26 cellular contexts compared by ENCODE assay signal in the genomic region with DNA sequence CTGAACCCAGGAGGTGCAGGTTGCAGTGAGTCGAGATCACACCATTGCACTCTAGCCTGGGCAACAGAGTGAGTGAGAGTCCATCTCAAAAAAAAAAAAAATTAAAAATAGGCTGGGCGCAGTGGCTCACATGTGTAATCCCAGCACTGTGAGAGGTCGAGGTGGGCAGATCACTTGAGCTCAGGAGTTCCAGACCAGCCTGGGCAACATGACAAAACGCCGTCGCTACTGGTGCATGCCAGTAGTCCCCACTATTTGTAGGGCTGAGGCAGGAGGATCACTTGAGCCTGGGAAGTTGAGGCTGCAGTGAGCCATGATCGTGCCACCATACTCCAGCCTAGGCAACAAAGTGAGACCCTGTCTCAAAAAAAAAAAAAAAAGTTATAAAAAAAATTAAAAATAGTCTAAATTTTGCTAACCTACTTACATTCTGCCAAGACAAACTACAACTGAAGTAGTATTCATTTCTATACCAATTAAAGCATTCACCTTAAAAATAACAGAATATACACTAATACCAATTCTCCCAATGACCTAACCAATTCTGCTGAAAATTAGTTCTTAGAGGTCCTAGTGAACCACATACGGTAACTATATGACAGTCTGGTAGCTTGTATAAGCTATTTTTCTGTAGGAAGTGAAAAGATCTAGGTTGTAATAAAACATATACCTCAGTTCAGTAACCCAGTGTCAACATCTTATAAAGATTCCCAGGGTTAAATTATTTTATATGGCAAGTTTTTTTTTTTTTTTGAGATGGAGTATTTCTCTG. TPM values are rescaled to one million over a fixed set of nuclear protein-coding genes. Genes with fewer than 3 reads are reported as not detected.
DNase-seq lines count a peak whose midpoint lies in the region; ATAC-seq lines count a peak whose summit lies in the region.
"Had no signal": no experiment of that assay in that cellular context is flagged by ENCODE, and none has a peak within 500 bp of the region (broad histone marks: within the 10 kb centered on the region; RNA-seq: fewer than 3 reads in every experiment).

No MANE protein-coding gene starts in this region.

- H3K27ac Mint-ChIP-seq in activated T-helper 17 cell treated with anti-CD3 and anti-CD28 coated beads, Interleukin-2, amount 50 U/mL, for 72 hours, result peak overlapping the region; percentile 36
- H3K27ac Mint-ChIP-seq in stimulated activated naive CD8-positive, alpha-beta T cell treated with anti-CD3 and anti-CD28 coated beads, Interleukin-15, amount 100 ng/mL, for 72 hours, result peak overlapping the region in 1 of 2 donors; percentile 25
- H3K27ac Mint-ChIP-seq: activated naive CD8-positive, alpha-beta T cell treated with anti-CD3 and anti-CD28 coated beads, Interleukin-2, amount 10 ng/mL, durations not matched to agents 7 days and 5 days; mesothelial cell of epicardium; nephron had no signal

- H3K9me3 ChIP-seq in right cardiac atrium (ENCODE audit: control insufficient read depth, low read length), result no peaks in the 10 kb centered on the region
- H3K9me3 ChIP-seq: right lobe of liver, transverse colon had no signal

- H3K27me3 Mint-ChIP-seq in activated T-helper 17 cell treated with anti-CD3 and anti-CD28 coated beads, Interleukin-2, amount 50 U/mL, for 72 hours, result no peaks in the 10 kb centered on the region
- H3K27me3 Mint-ChIP-seq in stimulated activated naive CD8-positive, alpha-beta T cell treated with anti-CD3 and anti-CD28 coated beads, Interleukin-15, amount 100 ng/mL, for 72 hours, result no peaks in the 10 kb centered on the region
- H3K27me3 Mint-ChIP-seq: activated naive CD8-positive, alpha-beta T cell treated with anti-CD3 and anti-CD28 coated beads, Interleukin-2, amount 10 ng/mL, durations not matched to agents 7 days and 5 days had no signal

- no peaks in the 10 kb centered on the region for H3K27me3 ChIP-seq in right cardiac atrium (ENCODE audit: control insufficient read depth, insufficient read depth)
- H3K27me3 ChIP-seq: right lobe of liver, transverse colon had no signal

- WGBS in right cardiac atrium, result 58% methylated on average over 8 of the region's 8 CpGs

- peaks cover 7% of the 10 kb centered on the region for H3K4me1 ChIP-seq in right cardiac atrium (ENCODE audit: control insufficient read depth, insufficient read depth, low read length)
- H3K4me1 ChIP-seq: parathyroid adenoma had no signal

- H3K4me3 Mint-ChIP-seq in activated T-helper 17 cell treated with anti-CD3 and anti-CD28 coated beads, Interleukin-2, amount 50 U/mL, for 72 hours, result peak overlapping the region; percentile 55
- peak overlapping the region; percentile 8 to 60 for H3K4me3 Mint-ChIP-seq in stimulated activated naive CD8-positive, alpha-beta T cell treated with anti-CD3 and anti-CD28 coated beads, Interleukin-15, amount 100 ng/mL, for 72 hours
- H3K4me3 Mint-ChIP-seq: mesothelial cell of epicardium, nephron had no signal

- no peaks in the 10 kb centered on the region for H3K9me3 Mint-ChIP-seq in activated T-helper 17 cell treated with anti-CD3 and anti-CD28 coated beads, Interleukin-2, amount 50 U/mL, for 72 hours
- no peaks in the 10 kb centered on the region for H3K9me3 Mint-ChIP-seq in stimulated activated naive CD8-positive, alpha-beta T cell treated with anti-CD3 and anti-CD28 coated beads, Interleukin-15, amount 100 ng/mL, for 72 hours
- H3K9me3 Mint-ChIP-seq: activated naive CD8-positive, alpha-beta T cell treated with anti-CD3 and anti-CD28 coated beads, Interleukin-2, amount 10 ng/mL, durations not matched to agents 7 days and 5 days; mesothelial cell of epicardium; nephron had no signal

- DNase-seq in Right ventricle myocardium superior (peak; percentile 70), cardiac septum (ENCODE audit: low spot score) (no peak), right cardiac atrium (peak; percentile 39 to 79 (median 68)), HuH-7 (ENCODE audit: low spot score) (no peak), NCI-H526 treated with DMSO at 0.1 percent for 48 hours (lab: John Stamatoyannopoulos, UW) (no peak), dedifferentiated amniotic fluid mesenchymal stem cell (ENCODE audit: extremely low spot score) (no peak)
- DNase-seq in stimulated activated naive CD8-positive, alpha-beta T cell treated with anti-CD3 and anti-CD28 coated beads, Interleukin-15, amount 100 ng/mL, for 72 hours, result no peak
- DNase-seq: activated CD4-positive, alpha-beta T cell treated with anti-CD3 and anti-CD28 coated beads, Interleukin-2, amount 50 U/mL, for 4 hours; activated naive CD8-positive, alpha-beta T cell treated with anti-CD3 and anti-CD28 coated beads, Interleukin-2, amount 10 ng/mL, durations not matched to agents 7 days and 5 days; cerebellar nuclear complex; head of caudate nucleus; Kasumi-1; NCI-H187; NCI-H526; right lobe of liver; stimulated activated CD4-positive, alpha-beta T cell treated with anti-CD3 and anti-CD28 coated beads, Interleukin-12 subunit alpha, Interleukin-12 subunit beta, amount 100 ng/mL, for 4 hours; stimulated activated CD4-positive, alpha-beta T cell treated with anti-CD3 and anti-CD28 coated beads, Interleukin-4, amount 100 ng/mL, for 4 hours; T-helper 2 cell; transverse colon had no signal

- ATAC-seq in Right ventricle myocardium superior (ENCODE audit: poor library complexity), result peak; percentile 69
- no peak for ATAC-seq in activated T-helper 17 cell treated with anti-CD3 and anti-CD28 coated beads, Interleukin-2, amount 50 U/mL, for 72 hours (replicated peaks)
- ATAC-seq in right cardiac atrium, result peak; percentile 52 to 54
- ATAC-seq in stimulated activated naive CD8-positive, alpha-beta T cell treated with anti-CD3 and anti-CD28 coated beads, Interleukin-15, amount 100 ng/mL, for 72 hours, result peak; percentile 47
- ATAC-seq: HCT116, right lobe of liver had no signal

- peaks cover 15% of the 10 kb centered on the region for H3K4me1 Mint-ChIP-seq in activated T-helper 17 cell treated with anti-CD3 and anti-CD28 coated beads, Interleukin-2, amount 50 U/mL, for 72 hours
- peaks cover 50% of the 10 kb centered on the region for H3K4me1 Mint-ChIP-seq in stimulated activated naive CD8-positive, alpha-beta T cell treated with anti-CD3 and anti-CD28 coated beads, Interleukin-15, amount 100 ng/mL, for 72 hours

- no peak overlapping the region for H3K27ac ChIP-seq in right cardiac atrium (ENCODE audit: low read length)
- H3K27ac ChIP-seq: epithelial cell of prostate, parathyroid adenoma, right lobe of liver, SK-N-MC had no signal

- intact Hi-C loops in Right ventricle myocardium superior (cut with DNase I) (no loop called here), cardiac septum (cut with DNase I) (no loop called here), right cardiac atrium (cut with DNase I) (loop anchor here in 1 of 4 donors (10.0 kb wide), 1 partner anchor 89 kb away; no protein-coding TSS in a partner anchor)

- peaks cover 100% of the 10 kb centered on the region for H3K36me3 Mint-ChIP-seq in activated T-helper 17 cell treated with anti-CD3 and anti-CD28 coated beads, Interleukin-2, amount 50 U/mL, for 72 hours (ENCODE audit: low read depth)

- H3K4me3 ChIP-seq in right cardiac atrium (ENCODE audit: low read length), result no peak overlapping the region
- H3K4me3 ChIP-seq: right lobe of liver, SK-N-MC, transverse colon had no signal

RNA-seq across cellular contexts. Expression of a gene that starts 7.1 kb away (rescaled TPM):
- total RNA-seq in Right ventricle myocardium superior (117 TPM), cardiac septum (118 TPM), right cardiac atrium (100 to 1,000 TPM; 126 to 149 (median 139) TPM)
- total RNA-seq in activated T-helper 17 cell treated with anti-CD3 and anti-CD28 coated beads, Interleukin-2, amount 50 U/mL, for 72 hours, result 100 to 1,000 TPM; 149 to 209 TPM
- 38.0 TPM for polyA plus RNA-seq in right cardiac atrium

Comparison
In these comparisons a context has a peak if more than half of its experiments do, and no peak if none do; other contexts are left out.
1. DNase-seq: peak in Right ventricle myocardium superior (single experiment) and right cardiac atrium (3 of 3); none in cardiac septum (single experiment), stimulated activated naive CD8-positive, alpha-beta T cell treated with anti-CD3 and anti-CD28 coated beads, Interleukin-15, amount 100 ng/mL, for 72 hours (0 of 2), HuH-7 (single experiment), NCI-H526 treated with DMSO at 0.1 percent for 48 hours (single experiment) and dedifferentiated amniotic fluid mesenchymal stem cell (single experiment).